ENCODE assay signal across 27 cellular contexts in the genomic region with DNA sequence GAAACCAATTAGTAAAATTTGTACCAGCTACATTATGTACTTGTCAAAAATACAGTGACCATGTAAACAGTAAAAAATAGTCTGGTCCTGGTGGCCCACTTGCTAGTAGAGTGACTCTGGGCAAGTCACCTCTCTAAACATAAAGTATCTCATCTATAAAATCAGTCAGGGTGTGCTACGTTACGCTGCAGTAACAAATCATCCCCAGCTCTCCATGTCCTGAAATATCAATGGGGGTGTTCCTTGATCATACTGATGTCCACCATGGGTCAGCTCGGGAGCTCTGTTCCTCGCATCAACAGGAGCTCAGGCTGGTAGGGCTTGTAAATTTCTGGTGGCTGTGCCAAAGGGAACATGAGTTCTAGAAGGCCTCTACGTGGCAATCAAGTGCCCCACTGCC.
"Had no signal": no experiment of that assay in that cellular context is flagged by ENCODE, and none has a peak within 500 bp of the region (broad histone marks: within the 10 kb centered on the region; RNA-seq: fewer than 3 reads in every experiment).

No MANE protein-coding gene starts in this region.

- H3K4me1 ChIP-seq: suprapubic skin, thyroid gland, transverse colon, upper lobe of left lung, upper lobe of right lung, uterus had no signal

- H3K9me3 ChIP-seq: suprapubic skin, testis, thoracic aorta, thyroid gland, tibial artery, transverse colon, upper lobe of left lung, upper lobe of right lung, uterus, vagina had no signal

- DNase-seq: stimulated activated CD4-positive, alpha-beta T cell treated with anti-CD3 and anti-CD28 coated beads, Interleukin-2, amount 100 ng/mL, for 48 hours; stimulated activated CD4-positive, alpha-beta T cell treated with anti-CD3 and anti-CD28 coated beads, Interleukin-4, amount 100 ng/mL, for 1 hour; stimulated activated CD4-positive, alpha-beta T cell treated with anti-CD3 and anti-CD28 coated beads, Interleukin-4, amount 100 ng/mL, for 24 hours; stimulated activated CD4-positive, alpha-beta T cell treated with anti-CD3 and anti-CD28 coated beads, Interleukin-4, amount 100 ng/mL, for 4 hours; stimulated activated CD8-positive, alpha-beta memory T cell treated with anti-CD3 and anti-CD28 coated beads, Interleukin-4, amount 100 ng/mL, for 48 hours; stimulated activated naive B cell treated with anti-CD40 and anti-IgM and Interleukin-4, amounts not matched to agents 10 μg/mL and 1 μg/mL and 100 μg/mL, for 72 hours; stimulated activated naive CD4-positive, alpha-beta T cell; stimulated activated naive CD4-positive, alpha-beta T cell treated with Interleukin-2 at 50 U/mL for 16 hours; stimulated activated naive CD8-positive, alpha-beta T cell treated with anti-CD3 and anti-CD28 coated beads, Interleukin-15, amount 100 ng/mL, for 72 hours; stimulated activated naive CD8-positive, alpha-beta T cell treated with anti-CD3 and anti-CD28 coated beads, Interleukin-15, Interleukin-2, amounts not matched to agents 100 U/mL and 50 U/mL, for 24 hours; stomach; substantia nigra; testis; thyroid gland; tibial artery; transverse colon; trophoblast cell; upper lobe of left lung; upper lobe of right lung; uterus had no signal

- H3K4me3 ChIP-seq: stomach, suprapubic skin, testis, thoracic aorta, thyroid gland, tibial artery, tibial nerve, transverse colon, upper lobe of left lung, upper lobe of right lung, uterus, vagina had no signal

- ATAC-seq: stimulated activated effector memory CD8-positive, alpha-beta T cell treated with anti-CD3 and anti-CD28 coated beads, Interleukin-12 subunit alpha, Interleukin-12 subunit beta, amount 100 ng/mL, for 72 hours; stimulated activated memory B cell treated with anti-CD40 and anti-IgM and Interleukin-4, amounts not matched to agents 10 μg/mL and 1 μg/mL and 100 μg/mL, for 72 hours; stimulated activated naive B cell treated with anti-CD40 and anti-IgM and Interleukin-4, amounts not matched to agents 10 μg/mL and 1 μg/mL and 100 μg/mL, for 72 hours; stimulated activated naive CD8-positive, alpha-beta T cell treated with anti-CD3 and anti-CD28 coated beads, Interleukin-15, amount 100 ng/mL, for 72 hours; stimulated activated naive CD8-positive, alpha-beta T cell treated with anti-CD3 and anti-CD28 coated beads, Interleukin-15, Interleukin-2, amounts not matched to agents 100 U/mL and 50 U/mL, for 24 hours; upper lobe of right lung had no signal

- H3K36me3 ChIP-seq: stomach, suprapubic skin, thoracic aorta, thyroid gland, tibial artery, tibial nerve, transverse colon, upper lobe of left lung, upper lobe of right lung, uterus, vagina had no signal

- FAIRE-seq: urothelium cell line had no signal

- H3K27me3 ChIP-seq: stomach, suprapubic skin, testis, thyroid gland, tibial artery, tibial nerve, transverse colon, upper lobe of left lung, upper lobe of right lung, uterus, vagina had no signal

- H3K27ac ChIP-seq: stomach, suprapubic skin, testis, thoracic aorta, thyroid gland, tibial artery, tibial nerve, transverse colon, upper lobe of left lung, upper lobe of right lung, uterus, vagina had no signal
